Comparison of ENCODE assay signal across 8 cellular contexts in genomic region chr14:103562385-103563088, GRCh38. TPM values are rescaled to one million over a fixed set of nuclear protein-coding genes. Genes with fewer than 3 reads are reported as not detected.
DNase-seq lines count a peak whose midpoint lies in the region; ATAC-seq and TF ChIP-seq lines count a peak whose summit lies in the region.

Gene BAG5, minus strand, starts transcription at chr14:103562657. Its CDS starts 1,493 bp downstream, at chr14:103561164.
Gene COA8, plus strand, starts transcription at chr14:103562960. Its CDS starts 42 bp downstream, at chr14:103563002.

- peak; percentile 77 for TF ChIP-seq POLR2A in Raji (IDR thresholded peaks at IDR 0.05; ENCODE audit: insufficient read depth, low read depth, low read length)

- H3K9me3 Mint-ChIP-seq in nephron progenitor cell = no peaks in the 10 kb centered on the region
- H3K9me3 Mint-ChIP-seq in stimulated activated naive CD8-positive, alpha-beta T cell treated with anti-CD3 and anti-CD28 coated beads, Interleukin-15, Interleukin-2, amounts not matched to agents 100 ng/mL and 50 ng/mL, for 24 hours = no peaks in the 10 kb centered on the region

- no peaks in the 10 kb centered on the region for H3K27me3 Mint-ChIP-seq in nephron progenitor cell (ENCODE audit: low read depth, poor library complexity)
- no peaks in the 10 kb centered on the region for H3K27me3 Mint-ChIP-seq in stimulated activated naive CD8-positive, alpha-beta T cell treated with anti-CD3 and anti-CD28 coated beads, Interleukin-15, Interleukin-2, amounts not matched to agents 100 ng/mL and 50 ng/mL, for 24 hours

- peaks cover 54% of the 10 kb centered on the region for H3K4me1 Mint-ChIP-seq in nephron progenitor cell
- H3K4me1 Mint-ChIP-seq in stimulated activated naive CD8-positive, alpha-beta T cell treated with anti-CD3 and anti-CD28 coated beads, Interleukin-15, Interleukin-2, amounts not matched to agents 100 ng/mL and 50 ng/mL, for 24 hours (ENCODE audit: low read depth) = peaks cover 69% of the 10 kb centered on the region

- H3K9me3 ChIP-seq in KOPT-K1 (ENCODE audit: insufficient read depth, low read length, poor library complexity, severe bottlenecking) = no peaks in the 10 kb centered on the region

- H3K27ac Mint-ChIP-seq in nephron progenitor cell = peak within 1 kb of the TSS; percentile 98
- peak within 1 kb of the TSS; percentile 90 for H3K27ac Mint-ChIP-seq in stimulated activated naive CD8-positive, alpha-beta T cell treated with anti-CD3 and anti-CD28 coated beads, Interleukin-15, Interleukin-2, amounts not matched to agents 100 ng/mL and 50 ng/mL, for 24 hours

- peaks cover 23% of the 10 kb centered on the region for H3K36me3 Mint-ChIP-seq in nephron progenitor cell (ENCODE audit: low read depth)
- H3K36me3 Mint-ChIP-seq in stimulated activated naive CD8-positive, alpha-beta T cell treated with anti-CD3 and anti-CD28 coated beads, Interleukin-15, Interleukin-2, amounts not matched to agents 100 ng/mL and 50 ng/mL, for 24 hours (ENCODE audit: low read depth) = peaks cover 32% of the 10 kb centered on the region

- peak; percentile 65 for ATAC-seq in GM21737 (IDR thresholded peaks at IDR 0.05; ENCODE audit: unreplicated experiment)

- peaks cover 34% of the 10 kb centered on the region for H3K36me3 ChIP-seq in KOPT-K1 (ENCODE audit: insufficient read depth, low read length)

- H3K4me3 ChIP-seq in fibroblast of the aortic adventitia (ENCODE audit: low read depth, low read length) = peak within 1 kb of the TSS; percentile 63

- H3K4me3 Mint-ChIP-seq in nephron progenitor cell = peak within 1 kb of the TSS; percentile 96
- peak within 1 kb of the TSS; percentile 98 for H3K4me3 Mint-ChIP-seq in stimulated activated naive CD8-positive, alpha-beta T cell treated with anti-CD3 and anti-CD28 coated beads, Interleukin-15, Interleukin-2, amounts not matched to agents 100 ng/mL and 50 ng/mL, for 24 hours

- H3K27ac ChIP-seq in KOPT-K1 (ENCODE audit: low read depth, low read length, poor library complexity, severe bottlenecking) = peak within 1 kb of the TSS; percentile 84

- DNase-seq in Daoy (ENCODE audit: low read depth) (peak; percentile 93), fibroblast of the aortic adventitia (ENCODE audit: low read depth) (peak; percentile 75), nephron progenitor cell (peak; percentile 96)
- peak; percentile 82 for DNase-seq in activated effector memory CD4-positive, alpha-beta T cell treated with Interleukin-2 at 50 U/mL for 16 hours

- no peak for TF ChIP-seq CTCF in fibroblast of the aortic adventitia (IDR thresholded peaks at IDR 0.05; ENCODE audit: insufficient read depth, low read length)
- TF ChIP-seq CTCF in nephron progenitor cell (IDR thresholded peaks at IDR 0.05) = no peak

RNA-seq across cellular contexts. Expression of gene BAG5, which starts in this region (rescaled TPM):
- total RNA-seq in Daoy (2014; rRNA removed; shearing (Covaris generic)) = 23.5 and 28.6 TPM in 2 replicates
- total RNA-seq in fibroblast of the aortic adventitia (ENCODE audit: low replicate concordance) = 20.9 and 37.9 TPM in 2 replicates

RNA-seq across cellular contexts. Expression of gene COA8, which starts in this region (rescaled TPM):
- 29.4 and 48.2 TPM in 2 replicates for total RNA-seq in Daoy (2014; rRNA removed; shearing (Covaris generic))
- 5.6 and 23.6 TPM in 2 replicates for total RNA-seq in fibroblast of the aortic adventitia (ENCODE audit: low replicate concordance)

Comparison
In these comparisons a context has a peak if more than half of its experiments do, and no peak if none do; other contexts are left out.
1. Peak in every context shown above with its lines: DNase-seq, ATAC-seq, H3K4me3 ChIP-seq and H3K27ac ChIP-seq.